8 cellular contexts compared by ENCODE assay signal in the genomic region with DNA sequence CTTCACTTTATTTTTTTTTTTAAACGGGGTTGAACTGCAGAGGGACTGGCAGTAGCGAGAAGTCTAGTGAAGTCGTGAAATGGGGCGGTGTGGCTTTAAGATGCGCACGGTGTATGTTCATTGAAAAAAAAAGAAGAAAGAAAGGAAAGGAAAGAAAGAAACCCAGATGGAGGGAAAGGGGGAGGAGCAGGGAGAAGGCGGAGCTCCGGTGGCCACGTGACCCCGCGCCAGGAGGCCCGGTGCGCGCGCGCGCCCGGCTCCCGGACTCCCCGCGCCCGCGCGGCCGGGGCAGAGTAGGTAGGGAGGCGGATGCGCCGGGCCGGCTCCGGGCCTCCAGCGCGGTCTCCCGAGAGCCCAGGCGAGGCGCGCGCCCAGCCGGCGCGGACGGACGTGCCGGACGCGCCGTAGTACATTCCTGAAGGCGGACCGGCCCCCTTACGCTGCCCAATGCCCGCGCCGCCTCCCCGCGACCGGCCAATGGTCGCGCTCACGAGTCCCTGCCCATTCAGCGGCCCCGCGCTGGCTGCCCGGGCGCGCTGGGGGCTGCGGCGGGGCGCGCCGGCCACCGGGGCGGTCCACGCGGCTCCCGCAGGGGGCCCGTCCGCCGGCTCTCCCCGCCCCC. TPM values are rescaled to one million over a fixed set of nuclear protein-coding genes. Genes with fewer than 3 reads are reported as not detected.
DNase-seq lines count a peak whose midpoint lies in the region; ATAC-seq and TF ChIP-seq lines count a peak whose summit lies in the region.

No MANE protein-coding gene starts in this region.

- TF ChIP-seq CTCF in BE2C (IDR thresholded peaks at IDR 0.05; ENCODE audit: low read depth, low read length) (no peak), left lung (IDR thresholded peaks at IDR 0.05) (no peak)

- H3K9me3 ChIP-seq in BE2C (no peaks in the 10 kb centered on the region), left lung (no peaks in the 10 kb centered on the region)

- peaks cover 10% of the 10 kb centered on the region for H3K4me1 ChIP-seq in BE2C
- H3K4me1 ChIP-seq in left lung, result peaks cover 5 to 58% of the 10 kb centered on the region in 2 donors

- H3K27ac ChIP-seq in left lung, result peak overlapping the region; percentile 82 to 84

- ATAC-seq in HG03457 (IDR thresholded peaks at IDR 0.05; ENCODE audit: unreplicated experiment), result peak; percentile 41
- ATAC-seq in left lung, result peak; percentile 76

- H3K27me3 ChIP-seq in BE2C (no peaks in the 10 kb centered on the region), left lung (peaks cover 7 to 100% of the 10 kb centered on the region in 2 donors)

- DNase-seq in BE2C, result peak; percentile 95
- DNase-seq in GM19238 (ENCODE audit: insufficient read length, low spot score), result peak; percentile 78
- DNase-seq in NCI-H524 (lab: John Stamatoyannopoulos, UW), result peak; percentile 93 to 97
- peak; percentile 57 to 74 for DNase-seq in activated CD4-positive, alpha-beta T cell treated with anti-CD3 and anti-CD28 coated beads, Interleukin-2, amount 50 U/mL, for 24 hours (ENCODE audit: low read depth in 1 of 2, low spot score in 1 of 2)
- peak; percentile 90 for DNase-seq in dedifferentiated amniotic fluid mesenchymal stem cell (ENCODE audit: extremely low spot score)
- peak; percentile 86 to 93 for DNase-seq in left lung
- peak; percentile 77 to 81 for DNase-seq in stimulated activated CD4-positive, alpha-beta T cell treated with anti-CD3 and anti-CD28 coated beads, Interleukin-1b, Interleukin-23, amount 100 ng/mL, for 4 hours (ENCODE audit: low read depth in 2 of 2)

- no peaks in the 10 kb centered on the region for H3K36me3 ChIP-seq in BE2C
- no peaks in the 10 kb centered on the region for H3K36me3 ChIP-seq in left lung

- intact Hi-C loops in left lung (cut with DNase I), result no loop called here

- peak overlapping the region; percentile 95 for H3K4me3 ChIP-seq in BE2C (ENCODE audit: low read depth, low read length)
- H3K4me3 ChIP-seq in left lung, result peak overlapping the region; percentile 55 to 63

RNA-seq across cellular contexts. Expression of a gene that starts 6.0 kb away (rescaled TPM):
- 39.6 TPM for polyA plus RNA-seq in BE2C (2012; ENCODE audit: insufficient read depth, insufficient read length, low read depth)
- 10 to 100 TPM; 19.7 to 29.9 TPM for total RNA-seq in left lung

Comparison
In these comparisons a context has a peak if more than half of its experiments do, and no peak if none do; other contexts are left out.
1. Peak in every context shown above with its lines: DNase-seq, ATAC-seq, H3K4me3 ChIP-seq and H3K27ac ChIP-seq.